Comparison of ENCODE assay signal across 9 cellular contexts in the genomic region with DNA sequence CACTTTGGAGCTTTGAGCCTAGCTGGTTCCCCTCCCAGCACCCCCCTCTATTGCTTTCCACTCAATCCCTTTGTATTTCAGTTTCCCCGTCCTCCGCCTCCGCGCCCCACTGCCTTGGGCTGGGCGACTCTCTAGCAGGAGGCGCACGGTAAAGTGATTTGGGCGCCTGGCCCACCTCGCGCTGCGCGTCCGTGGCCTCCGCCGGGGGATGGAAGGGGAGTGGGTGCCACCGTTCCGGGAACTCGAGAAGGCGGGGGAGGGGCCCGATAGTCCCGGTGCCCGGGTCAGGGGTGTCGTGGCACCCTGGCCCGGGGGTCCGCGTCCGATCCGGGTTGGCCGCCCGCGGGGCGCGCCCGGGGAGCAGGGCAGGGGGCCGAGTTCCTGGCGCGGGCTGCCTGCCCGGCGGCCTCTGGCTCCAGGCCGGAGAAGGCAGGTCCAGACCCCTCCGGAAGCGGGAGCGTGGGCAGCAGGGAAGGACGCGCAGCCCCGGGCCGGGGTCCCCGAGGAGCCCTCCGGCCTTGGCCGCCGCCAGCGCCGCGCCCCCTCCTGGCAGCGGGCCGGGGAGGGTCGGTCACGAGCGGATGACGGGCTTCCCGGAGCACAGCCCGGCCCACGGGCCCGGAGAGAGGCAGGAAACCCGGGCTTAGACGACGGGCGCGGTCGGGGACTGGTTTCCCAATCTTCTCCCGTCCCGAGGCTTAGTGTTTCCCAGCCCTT. TPM values are rescaled to one million over a fixed set of nuclear protein-coding genes. Genes with fewer than 3 reads are reported as not detected.
A peak's percentile ranks its signal among the peaks of the same experiment; 100 is the strongest.
DNase-seq lines count a peak whose midpoint lies in the region; ATAC-seq and TF ChIP-seq lines count a peak whose summit lies in the region.
"Had no signal": no experiment of that assay in that cellular context is flagged by ENCODE, and none has a peak within 500 bp of the region (broad histone marks: within the 10 kb centered on the region; RNA-seq: fewer than 3 reads in every experiment).

No MANE protein-coding gene starts in this region.

- TF ChIP-seq CTCF in left lung (IDR thresholded peaks at IDR 0.05) (no peak), suprapubic skin (IDR thresholded peaks at IDR 0.05) (no peak)

- ATAC-seq in left lung, result peak; percentile 79
- no peak for ATAC-seq in HG03159 (IDR thresholded peaks at IDR 0.05; ENCODE audit: unreplicated experiment)
- no peak for ATAC-seq in GM18498 (IDR thresholded peaks at IDR 0.05; ENCODE audit: unreplicated experiment)

- peak in 1 of 2 donors; percentile 20 for TF ChIP-seq POLR2A in suprapubic skin (IDR thresholded peaks at IDR 0.05)

- 4% methylated on average over 21 of the region's 72 CpGs for whole genome bisulfite sequencing in suprapubic skin

- H3K9me3 ChIP-seq in left lung (no peaks in the 10 kb centered on the region), suprapubic skin (no peaks in the 10 kb centered on the region)

- H3K4me1 ChIP-seq in left lung (peaks cover 4 to 21% of the 10 kb centered on the region in 2 donors), suprapubic skin (peaks cover 34% of the 10 kb centered on the region)

- intact Hi-C loops in left lung (cut with DNase I), result no loop called here

- H3K4me3 ChIP-seq in left lung (peak overlapping the region; percentile 39 to 42), suprapubic skin (peak overlapping the region; percentile 66)
- H3K4me3 ChIP-seq: BLaER1 had no signal

- H3K27ac ChIP-seq in left lung (peak overlapping the region; percentile 69 to 82), suprapubic skin (peak overlapping the region; percentile 91)
- H3K27ac ChIP-seq: BLaER1 had no signal

- peak; percentile 23 for DNase-seq in NCI-H2227 (lab: John Stamatoyannopoulos, UW; ENCODE audit: unreplicated experiment)
- DNase-seq in NCI-H2227 treated with DMSO at 0.1 percent for 48 hours (lab: John Stamatoyannopoulos, UW), result no peak
- peak; percentile 84 for DNase-seq in dermis blood vessel endothelial cell
- DNase-seq in left lung, result peak; percentile 50 to 84
- peak; percentile 90 to 92 for DNase-seq in suprapubic skin (ENCODE audit: low spot score in 2 of 2)
- no peak for DNase-seq in NCI-H1417 treated with DMSO at 0.1 percent for 48 hours (lab: John Stamatoyannopoulos, UW)

- no peak for TF ChIP-seq EP300 in suprapubic skin (IDR thresholded peaks at IDR 0.05)

- H3K36me3 ChIP-seq in left lung, result no peaks in the 10 kb centered on the region
- no peaks in the 10 kb centered on the region for H3K36me3 ChIP-seq in suprapubic skin
- H3K36me3 ChIP-seq: BLaER1 had no signal

- peaks cover 0 to 26% of the 10 kb centered on the region in 2 donors for H3K27me3 ChIP-seq in left lung
- no peaks in the 10 kb centered on the region for H3K27me3 ChIP-seq in suprapubic skin

RNA-seq across cellular contexts. Expression of a gene that starts 15.8 kb away (rescaled TPM):
- total RNA-seq in dermis blood vessel endothelial cell, result 0.05 and 1.4 TPM in 2 replicates
- total RNA-seq in left lung, result 1 to 10 TPM in 1 of 2 donors, under 1 TPM in 1; 0.29 to 1.5 TPM
- 1 to 10 TPM; 2.7 to 6.4 (median 4.2) TPM for total RNA-seq in suprapubic skin

Comparison
In these comparisons a context has a peak if more than half of its experiments do, and no peak if none do; other contexts are left out.
1. DNase-seq: peak in NCI-H2227 (single experiment), dermis blood vessel endothelial cell (single experiment), left lung (2 of 2) and suprapubic skin (2 of 2); none in NCI-H2227 treated with DMSO at 0.1 percent for 48 hours (single experiment) and NCI-H1417 treated with DMSO at 0.1 percent for 48 hours (single experiment).